ENCODE assay signal across 25 cellular contexts in the genomic region with DNA sequence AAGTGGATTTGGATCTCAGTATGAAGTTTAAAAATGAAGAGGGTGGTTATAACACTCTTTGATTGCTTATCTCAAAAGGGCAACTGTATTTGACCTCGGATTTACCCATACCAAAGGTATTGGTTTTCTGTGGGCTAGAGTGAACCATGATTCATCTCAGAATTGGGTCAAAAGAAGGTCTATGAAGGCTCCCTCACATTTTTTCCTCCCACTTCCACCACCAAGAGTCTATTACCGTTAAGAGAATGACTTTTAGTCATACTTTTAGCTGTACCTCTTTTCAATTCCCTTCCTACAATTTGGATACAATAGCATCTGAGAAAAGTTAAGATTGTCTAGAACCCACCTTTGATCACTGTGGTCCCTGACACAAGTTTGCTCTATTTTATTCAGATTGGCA.
"Had no signal": no experiment of that assay in that cellular context is flagged by ENCODE, and none has a peak within 500 bp of the region (broad histone marks: within the 10 kb centered on the region; RNA-seq: fewer than 3 reads in every experiment).

No MANE protein-coding gene starts in this region.

- H3K4me3 ChIP-seq: stomach, suprapubic skin, testis, thoracic aorta, thyroid gland, tibial artery, tibial nerve, transverse colon, upper lobe of left lung, upper lobe of right lung, uterus, vagina had no signal

- DNase-seq: stimulated activated CD4-positive, alpha-beta T cell treated with anti-CD3 and anti-CD28 coated beads, Interleukin-2, amount 100 ng/mL, for 48 hours; stimulated activated CD4-positive, alpha-beta T cell treated with anti-CD3 and anti-CD28 coated beads, Interleukin-4, amount 100 ng/mL, for 1 hour; stimulated activated CD4-positive, alpha-beta T cell treated with anti-CD3 and anti-CD28 coated beads, Interleukin-4, amount 100 ng/mL, for 24 hours; stimulated activated CD4-positive, alpha-beta T cell treated with anti-CD3 and anti-CD28 coated beads, Interleukin-4, amount 100 ng/mL, for 4 hours; stimulated activated CD8-positive, alpha-beta memory T cell treated with anti-CD3 and anti-CD28 coated beads, Interleukin-4, amount 100 ng/mL, for 48 hours; stimulated activated naive B cell treated with anti-CD40 and anti-IgM and Interleukin-4, amounts not matched to agents 10 μg/mL and 1 μg/mL and 100 μg/mL, for 72 hours; stimulated activated naive CD4-positive, alpha-beta T cell; stimulated activated naive CD4-positive, alpha-beta T cell treated with Interleukin-2 at 50 U/mL for 16 hours; stimulated activated naive CD8-positive, alpha-beta T cell treated with anti-CD3 and anti-CD28 coated beads, Interleukin-15, amount 100 ng/mL, for 72 hours; stomach; substantia nigra; testis; thyroid gland; tibial artery; transverse colon; trophoblast cell; upper lobe of left lung; upper lobe of right lung; uterus had no signal

- H3K9me3 ChIP-seq: stomach, suprapubic skin, testis, thoracic aorta, thyroid gland, tibial artery, tibial nerve, transverse colon, upper lobe of left lung, upper lobe of right lung, uterus, vagina had no signal

- H3K27ac ChIP-seq: stomach, suprapubic skin, testis, thoracic aorta, thyroid gland, tibial artery, tibial nerve, transverse colon, upper lobe of left lung, upper lobe of right lung, uterus, vagina had no signal

- ATAC-seq: stimulated activated effector memory CD8-positive, alpha-beta T cell treated with anti-CD3 and anti-CD28 coated beads, Interleukin-12 subunit alpha, Interleukin-12 subunit beta, amount 100 ng/mL, for 72 hours; stimulated activated memory B cell treated with anti-CD40 and anti-IgM and Interleukin-4, amounts not matched to agents 10 μg/mL and 1 μg/mL and 100 μg/mL, for 72 hours; stimulated activated naive B cell treated with anti-CD40 and anti-IgM and Interleukin-4, amounts not matched to agents 10 μg/mL and 1 μg/mL and 100 μg/mL, for 72 hours; stimulated activated naive CD8-positive, alpha-beta T cell treated with anti-CD3 and anti-CD28 coated beads, Interleukin-15, amount 100 ng/mL, for 72 hours; upper lobe of right lung had no signal

- H3K27me3 ChIP-seq: stomach, suprapubic skin, testis, thyroid gland, tibial artery, tibial nerve, transverse colon, upper lobe of left lung, upper lobe of right lung, uterus, vagina had no signal

- H3K36me3 ChIP-seq: stomach, suprapubic skin, thoracic aorta, thyroid gland, tibial artery, tibial nerve, transverse colon, upper lobe of left lung, upper lobe of right lung, uterus, vagina had no signal

- H3K4me1 ChIP-seq: stomach, suprapubic skin, testis, tibial artery, tibial nerve, transverse colon, upper lobe of left lung, upper lobe of right lung, uterus, vagina had no signal
